In the genomic region with DNA sequence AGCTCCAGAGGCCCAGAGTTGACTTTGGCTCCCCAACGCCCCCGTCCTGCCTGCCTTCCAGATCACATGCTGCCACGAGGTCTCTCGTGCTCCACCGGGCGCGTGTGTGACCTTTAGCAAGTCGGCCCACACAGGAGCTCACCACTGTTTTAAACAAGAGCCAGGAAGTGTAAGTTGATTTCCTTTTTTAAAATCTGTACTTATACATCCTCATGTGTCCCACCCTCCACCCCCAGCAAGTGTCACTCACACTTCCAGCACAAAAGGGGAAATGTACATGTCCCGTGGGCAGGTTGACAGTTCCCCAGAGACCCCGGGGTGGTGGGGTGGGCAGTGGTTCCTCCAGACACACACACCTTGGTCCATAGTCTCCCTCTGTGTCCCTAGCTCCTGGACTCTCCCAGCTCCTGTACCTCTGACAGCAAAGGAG, we compare ENCODE assay signal across 12 cellular contexts.
DNase-seq lines count a peak whose midpoint lies in the region; FAIRE-seq lines count a peak whose summit lies in the region.
"Had no signal": no experiment of that assay in that cellular context is flagged by ENCODE, and none has a peak within 500 bp of the region (broad histone marks: within the 10 kb centered on the region; RNA-seq: fewer than 3 reads in every experiment).

No MANE protein-coding gene starts in this region.

- H3K4me1 ChIP-seq in stomach smooth muscle (ENCODE audit: control insufficient read depth, insufficient read depth, low read length) = peaks cover 66% of the 10 kb centered on the region
- H3K4me1 ChIP-seq: right lobe of liver had no signal

- FAIRE-seq in frontal cortex (lab: Jason Lieb, UNC) = no peak

- H3K9me3 ChIP-seq in stomach smooth muscle (ENCODE audit: control insufficient read depth in 2 of 2, low read length in 2 of 2) = no peaks in the 10 kb centered on the region
- H3K9me3 ChIP-seq: right lobe of liver, thyroid gland had no signal

- H3K36me3 ChIP-seq in stomach smooth muscle (ENCODE audit: control insufficient read depth in 2 of 2, insufficient read depth in 2 of 2, low read length in 2 of 2) = peaks cover 23% of the 10 kb centered on the region in 2 donors
- H3K36me3 ChIP-seq: right lobe of liver, thyroid gland had no signal

- H3K4me3 ChIP-seq in stomach smooth muscle (ENCODE audit: low read length in 2 of 2) = no peak overlapping the region
- H3K4me3 ChIP-seq: right lobe of liver, thyroid gland had no signal

- H3K27ac ChIP-seq in layer of hippocampus (ENCODE audit: low read depth, low read length) (peak overlapping the region; percentile 57), stomach smooth muscle (ENCODE audit: low read length) (peak overlapping the region; percentile 82)
- H3K27ac ChIP-seq: right lobe of liver, RWPE1, thyroid gland had no signal

- DNase-seq in activated CD4-positive, alpha-beta T cell treated with anti-CD3 and anti-CD28 coated beads for 4 hours = peak; percentile 52 to 54
- no peak for DNase-seq in activated CD4-positive, alpha-beta T cell treated with anti-CD3 and anti-CD28 coated beads for 1 hour
- DNase-seq in activated CD8-positive, alpha-beta memory T cell treated with anti-CD3 and anti-CD28 coated beads, Interleukin-2, amount 50 U/mL, for 48 hours = peak; percentile 67
- DNase-seq in NCI-H748 treated with DMSO at 0.1 percent for 48 hours (lab: John Stamatoyannopoulos, UW) (no peak), frontal cortex (ENCODE audit: low spot score in 2 of 2) (no peak), NCI-H1930 (lab: John Stamatoyannopoulos, UW) (no peak)
- DNase-seq: MM.1S, thyroid gland had no signal

- peak overlapping the region; percentile 0 to 29 for H3K9ac ChIP-seq in stomach smooth muscle (ENCODE audit: low read length in 2 of 2)

- H3K27me3 ChIP-seq in layer of hippocampus (ENCODE audit: control insufficient read depth, insufficient read depth, low read length) (no peaks in the 10 kb centered on the region), stomach smooth muscle (ENCODE audit: control insufficient read depth in 1 of 2, insufficient read depth in 2 of 2, low read length in 2 of 2) (no peaks in the 10 kb centered on the region)
- H3K27me3 ChIP-seq: right lobe of liver, thyroid gland had no signal

Comparison
In these comparisons a context has a peak if more than half of its experiments do, and no peak if none do; other contexts are left out.
1. DNase-seq: peak in activated CD4-positive, alpha-beta T cell treated with anti-CD3 and anti-CD28 coated beads for 4 hours (2 of 2) and activated CD8-positive, alpha-beta memory T cell treated with anti-CD3 and anti-CD28 coated beads, Interleukin-2, amount 50 U/mL, for 48 hours (single experiment); none in activated CD4-positive, alpha-beta T cell treated with anti-CD3 and anti-CD28 coated beads for 1 hour (single experiment), NCI-H748 treated with DMSO at 0.1 percent for 48 hours (single experiment), frontal cortex (0 of 2) and NCI-H1930 (0 of 2).